ENCODE assay signal across 9 cellular contexts in the genomic region with DNA sequence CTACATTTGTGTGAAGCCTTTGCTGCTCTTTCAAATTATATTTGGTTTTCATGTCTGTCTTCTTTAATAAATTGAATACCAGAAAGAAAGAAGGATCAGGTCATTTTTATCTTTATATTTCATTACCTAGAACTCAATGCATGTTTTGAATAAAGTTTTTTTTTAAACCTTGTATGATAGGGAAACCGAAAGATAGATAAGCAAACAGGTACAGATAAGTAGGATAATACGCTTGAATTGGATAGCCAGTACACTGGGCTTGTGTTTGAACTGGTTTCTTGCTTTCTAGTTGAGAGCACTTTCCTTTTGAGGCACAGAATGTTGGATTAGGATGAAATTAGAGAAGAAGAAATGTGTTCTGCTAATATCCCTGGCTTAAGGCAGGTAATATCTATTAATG. TPM values are rescaled to one million over a fixed set of nuclear protein-coding genes. Genes with fewer than 3 reads are reported as not detected.
DNase-seq lines count a peak whose midpoint lies in the region; ATAC-seq and TF ChIP-seq lines count a peak whose summit lies in the region.
"Had no signal": no experiment of that assay in that cellular context is flagged by ENCODE, and none has a peak within 500 bp of the region (broad histone marks: within the 10 kb centered on the region; RNA-seq: fewer than 3 reads in every experiment).

No MANE protein-coding gene starts in this region.

- peak overlapping the region; percentile 30 for H3K27ac Mint-ChIP-seq in glutamatergic neuron (ENCODE audit: unreplicated experiment)
- H3K27ac Mint-ChIP-seq: stimulated activated naive CD8-positive, alpha-beta T cell treated with anti-CD3 and anti-CD28 coated beads, Interleukin-15, Interleukin-2, amounts not matched to agents 100 ng/mL and 50 ng/mL, for 24 hours had no signal

- peaks cover 7% of the 10 kb centered on the region for H3K4me1 Mint-ChIP-seq in glutamatergic neuron (ENCODE audit: low read depth, unreplicated experiment)

- H3K4me3 ChIP-seq in skeletal muscle tissue (ENCODE audit: low read length in 3 of 3), result no peak overlapping the region

- no peaks in the 10 kb centered on the region for H3K9me3 Mint-ChIP-seq in glutamatergic neuron (ENCODE audit: unreplicated experiment)

- in situ Hi-C loops in KBM-7 (cut with MboI; ENCODE audit: low pct_unique_long_range_greater_than_20kb, low sequenced_read_pairs), result no loop called here

- DNase-seq in glutamatergic neuron, result no peak
- DNase-seq in KG1 (lab: John Stamatoyannopoulos, UW), result no peak
- no peak for DNase-seq in KBM-7
- DNase-seq in GM10266 (ENCODE audit: extremely low spot score), result no peak

- TF ChIP-seq CTCF in glutamatergic neuron (IDR thresholded peaks at IDR 0.05; ENCODE audit: partially characterized antibody, unreplicated experiment), result no peak
- no peak for TF ChIP-seq CTCF in GM10266 (IDR thresholded peaks at IDR 0.05; ENCODE audit: control insufficient read depth, insufficient read depth, low read depth, missing control alignments)

- H3K4me1 ChIP-seq in skeletal muscle tissue (ENCODE audit: control insufficient read depth in 3 of 3, insufficient read depth in 3 of 3, low read length in 3 of 3), result peaks cover 3 to 9% (median 6%) of the 10 kb centered on the region in 3 donors

- ATAC-seq in GM21390 (IDR thresholded peaks at IDR 0.05; ENCODE audit: unreplicated experiment) (peak; percentile 13), SK-N-SH treated with all-trans-retinoic acid at 6 μM for 48 hours (peak; percentile 19), GM18909 (IDR thresholded peaks at IDR 0.05; ENCODE audit: poor library complexity, unreplicated experiment) (no peak)

- H3K36me3 Mint-ChIP-seq in glutamatergic neuron (ENCODE audit: unreplicated experiment), result peaks cover 4% of the 10 kb centered on the region

- no peak overlapping the region for H3K4me3 Mint-ChIP-seq in glutamatergic neuron (ENCODE audit: unreplicated experiment)
- H3K4me3 Mint-ChIP-seq: stimulated activated naive CD8-positive, alpha-beta T cell treated with anti-CD3 and anti-CD28 coated beads, Interleukin-15, Interleukin-2, amounts not matched to agents 100 ng/mL and 50 ng/mL, for 24 hours had no signal

- no peaks in the 10 kb centered on the region for H3K9me3 ChIP-seq in skeletal muscle tissue (ENCODE audit: control insufficient read depth in 3 of 3, low read length in 3 of 3)

- peak overlapping the region; percentile 34 for H3K27ac ChIP-seq in skeletal muscle tissue (ENCODE audit: low read depth, low read length)

- H3K27me3 ChIP-seq in skeletal muscle tissue (ENCODE audit: control insufficient read depth in 3 of 3, insufficient read depth in 3 of 3, low read length in 3 of 3), result no peaks in the 10 kb centered on the region

- peaks cover 3% of the 10 kb centered on the region for H3K27me3 Mint-ChIP-seq in glutamatergic neuron (ENCODE audit: unreplicated experiment)
- H3K27me3 Mint-ChIP-seq: stimulated activated naive CD8-positive, alpha-beta T cell treated with anti-CD3 and anti-CD28 coated beads, Interleukin-15, Interleukin-2, amounts not matched to agents 100 ng/mL and 50 ng/mL, for 24 hours had no signal

- H3K9ac ChIP-seq in skeletal muscle tissue (ENCODE audit: low read depth in 1 of 3, low read length in 3 of 3), result peak overlapping the region in 2 of 3 donors; percentile 10 to 52

- peaks cover 0 to 3% (median 0%) of the 10 kb centered on the region in 3 donors for H3K36me3 ChIP-seq in skeletal muscle tissue (ENCODE audit: control insufficient read depth in 3 of 3, insufficient read depth in 3 of 3, low read length in 3 of 3)

TF ChIP-seq in SK-N-SH treated with all-trans-retinoic acid at 6 μM for 48 hours, 23 proteins besides CTCF, POLR2A, EP300 and RAD21:
- TF ChIP-seq ZFP3 (CRISPR knock-in tag; IDR thresholded peaks at IDR 0.05), result no peak
- TF ChIP-seq SNAI2 (CRISPR knock-in tag; IDR thresholded peaks at IDR 0.05), result no peak
- TF ChIP-seq OSR1 (CRISPR knock-in tag; IDR thresholded peaks at IDR 0.05), result no peak

RNA-seq across cellular contexts. Expression of gene PKN2, which starts 46.9 kb away (rescaled TPM):
- total RNA-seq in glutamatergic neuron (ENCODE audit: unreplicated experiment) (39.1 TPM), skeletal muscle tissue (57.9 TPM)
